In genomic region chr18:24986611-24987270, GRCh38 we compare ENCODE assay signal across 1 cellular context.
TF ChIP-seq lines count a peak whose summit lies in the region.

No MANE protein-coding gene starts in this region.

TF ChIP-seq in WTC11, 78 proteins besides CTCF, POLR2A, EP300 and RAD21 (continued from another document):
- no peak for TF ChIP-seq ZNF416 (CRISPR knock-in tag; IDR thresholded peaks at IDR 0.05)
- TF ChIP-seq PRDM15 (CRISPR knock-in tag; IDR thresholded peaks at IDR 0.05), result no peak
- TF ChIP-seq ETV6 (CRISPR knock-in tag; IDR thresholded peaks at IDR 0.05), result no peak
- no peak for TF ChIP-seq TCF7 (CRISPR knock-in tag; IDR thresholded peaks at IDR 0.05; ENCODE audit: low read depth)
- no peak for TF ChIP-seq E2F4 (CRISPR knock-in tag; IDR thresholded peaks at IDR 0.05; ENCODE audit: borderline replicate concordance, low read depth)
- TF ChIP-seq NFE2L1 (CRISPR knock-in tag; IDR thresholded peaks at IDR 0.05), result no peak
- no peak for TF ChIP-seq ZNF138 (CRISPR knock-in tag; conservative IDR thresholded peaks at IDR 0.05)
- TF ChIP-seq ATF2 (CRISPR knock-in tag; IDR thresholded peaks at IDR 0.05; ENCODE audit: borderline replicate concordance, low read depth), result no peak
- no peak for TF ChIP-seq ZNF671 (CRISPR knock-in tag; IDR thresholded peaks at IDR 0.05)
- no peak for TF ChIP-seq FOXK1 (CRISPR knock-in tag; IDR thresholded peaks at IDR 0.05)
- no peak for TF ChIP-seq KAT7 (CRISPR knock-in tag; IDR thresholded peaks at IDR 0.05; ENCODE audit: borderline replicate concordance)
- TF ChIP-seq GTF2I (CRISPR knock-in tag; conservative IDR thresholded peaks at IDR 0.05), result no peak
